Comparison of ENCODE assay signal across 1 cellular context in the genomic region with DNA sequence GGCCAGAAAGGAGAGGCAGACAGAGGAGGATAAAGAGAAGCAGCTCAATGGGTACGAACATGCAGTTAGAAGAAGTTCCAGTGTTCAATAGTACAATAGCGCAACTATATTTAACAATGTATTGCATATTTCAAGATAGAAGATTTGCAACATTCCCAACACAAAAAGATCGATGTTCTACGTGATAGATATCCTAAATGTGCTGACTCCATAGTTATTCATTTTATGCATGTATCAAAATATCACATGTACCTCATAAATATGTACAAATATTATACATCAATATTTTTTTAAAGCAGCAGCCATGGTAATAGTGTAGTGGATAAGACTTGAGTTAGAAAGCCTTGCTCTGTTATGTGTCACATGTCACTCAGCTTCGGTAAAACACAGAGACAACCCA.
TF ChIP-seq lines count a peak whose summit lies in the region.

No MANE protein-coding gene starts in this region.

TF ChIP-seq in A549, 52 proteins besides CTCF, POLR2A, EP300 and RAD21 (continued from another document):
- TF ChIP-seq, protein P1, sequence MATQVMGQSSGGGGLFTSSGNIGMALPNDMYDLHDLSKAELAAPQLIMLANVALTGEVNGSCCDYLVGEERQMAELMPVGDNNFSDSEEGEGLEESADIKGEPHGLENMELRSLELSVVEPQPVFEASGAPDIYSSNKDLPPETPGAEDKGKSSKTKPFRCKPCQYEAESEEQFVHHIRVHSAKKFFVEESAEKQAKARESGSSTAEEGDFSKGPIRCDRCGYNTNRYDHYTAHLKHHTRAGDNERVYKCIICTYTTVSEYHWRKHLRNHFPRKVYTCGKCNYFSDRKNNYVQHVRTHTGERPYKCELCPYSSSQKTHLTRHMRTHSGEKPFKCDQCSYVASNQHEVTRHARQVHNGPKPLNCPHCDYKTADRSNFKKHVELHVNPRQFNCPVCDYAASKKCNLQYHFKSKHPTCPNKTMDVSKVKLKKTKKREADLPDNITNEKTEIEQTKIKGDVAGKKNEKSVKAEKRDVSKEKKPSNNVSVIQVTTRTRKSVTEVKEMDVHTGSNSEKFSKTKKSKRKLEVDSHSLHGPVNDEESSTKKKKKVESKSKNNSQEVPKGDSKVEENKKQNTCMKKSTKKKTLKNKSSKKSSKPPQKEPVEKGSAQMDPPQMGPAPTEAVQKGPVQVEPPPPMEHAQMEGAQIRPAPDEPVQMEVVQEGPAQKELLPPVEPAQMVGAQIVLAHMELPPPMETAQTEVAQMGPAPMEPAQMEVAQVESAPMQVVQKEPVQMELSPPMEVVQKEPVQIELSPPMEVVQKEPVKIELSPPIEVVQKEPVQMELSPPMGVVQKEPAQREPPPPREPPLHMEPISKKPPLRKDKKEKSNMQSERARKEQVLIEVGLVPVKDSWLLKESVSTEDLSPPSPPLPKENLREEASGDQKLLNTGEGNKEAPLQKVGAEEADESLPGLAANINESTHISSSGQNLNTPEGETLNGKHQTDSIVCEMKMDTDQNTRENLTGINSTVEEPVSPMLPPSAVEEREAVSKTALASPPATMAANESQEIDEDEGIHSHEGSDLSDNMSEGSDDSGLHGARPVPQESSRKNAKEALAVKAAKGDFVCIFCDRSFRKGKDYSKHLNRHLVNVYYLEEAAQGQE (IDR thresholded peaks at IDR 0.05), result no peak
- peak; percentile 56 for TF ChIP-seq MAFK (IDR thresholded peaks at IDR 0.05; ENCODE audit: partially characterized antibody)
